ENCODE assay signal across 9 cellular contexts in the genomic region with DNA sequence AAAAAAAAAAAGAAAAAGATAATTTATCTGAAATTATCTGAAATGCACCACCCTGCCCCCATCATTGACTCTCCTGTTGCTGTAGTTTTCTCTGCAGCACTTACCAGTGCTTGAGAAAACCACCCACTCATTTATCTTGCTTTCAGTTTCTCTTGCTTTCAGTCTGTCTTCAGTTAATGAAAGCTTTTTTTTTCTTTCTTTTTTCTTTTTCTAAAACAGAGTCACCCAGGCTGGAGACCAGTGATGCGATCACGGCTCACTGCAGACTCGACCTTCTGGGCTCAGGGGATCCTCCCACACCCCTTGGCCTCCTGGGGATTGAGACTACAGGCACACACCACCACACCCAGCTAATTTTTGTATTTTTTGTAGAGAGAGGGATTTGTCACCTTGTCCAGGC. TPM values are rescaled to one million over a fixed set of nuclear protein-coding genes. Genes with fewer than 3 reads are reported as not detected.
A peak's percentile ranks its signal among the peaks of the same experiment; 100 is the strongest.
DNase-seq lines count a peak whose midpoint lies in the region; ATAC-seq and TF ChIP-seq lines count a peak whose summit lies in the region.
"Had no signal": no experiment of that assay in that cellular context is flagged by ENCODE, and none has a peak within 500 bp of the region (broad histone marks: within the 10 kb centered on the region; RNA-seq: fewer than 3 reads in every experiment).

No MANE protein-coding gene starts in this region.

- no peaks in the 10 kb centered on the region for H3K9me3 ChIP-seq in left ventricle myocardium inferior (replicated peaks)
- H3K9me3 ChIP-seq: thyroid gland had no signal

- no peak for TF ChIP-seq CTCF in left ventricle myocardium inferior (IDR thresholded peaks at IDR 0.05; ENCODE audit: borderline replicate concordance)

- H3K4me1 ChIP-seq in left ventricle myocardium inferior = peaks cover 11% of the 10 kb centered on the region

- DNase-seq in erythroblast (lab: John Stamatoyannopoulos, UW) (peak; percentile 59 to 72), left ventricle myocardium inferior (no peak), hypothalamus (lab: John Stamatoyannopoulos, UW) (no peak), NCI-H2171 treated with DMSO at 0.1 percent for 48 hours (lab: John Stamatoyannopoulos, UW) (no peak)

- ATAC-seq in GM18508 (IDR thresholded peaks at IDR 0.05; ENCODE audit: insufficient read depth, unreplicated experiment) (peak; percentile 63), HG02678 (IDR thresholded peaks at IDR 0.05; ENCODE audit: unreplicated experiment) (peak; percentile 77), SK-N-SH treated with all-trans-retinoic acid at 6 μM for 48 hours (no peak)

- no peak overlapping the region for H3K27ac ChIP-seq in left ventricle myocardium inferior (replicated peaks)

- H3K4me3 ChIP-seq in left ventricle myocardium inferior = no peak overlapping the region
- H3K4me3 ChIP-seq: thyroid gland had no signal

- peaks cover 22% of the 10 kb centered on the region for H3K27me3 ChIP-seq in left ventricle myocardium inferior (ENCODE audit: low read depth)
- H3K27me3 ChIP-seq: thyroid gland had no signal

- intact Hi-C loops in left ventricle myocardium inferior (cut with micrococcal nuclease) = no loop called here

- H3K36me3 ChIP-seq in left ventricle myocardium inferior = no peaks in the 10 kb centered on the region
- H3K36me3 ChIP-seq: thyroid gland had no signal

- TF ChIP-seq POLR2A in Raji (IDR thresholded peaks at IDR 0.05; ENCODE audit: insufficient read depth, low read depth, low read length) (0 out of 2 replicates have a peak, but pooled peaks have one; percentile 26), erythroblast (IDR thresholded peaks at IDR 0.05; ENCODE audit: low read length) (no peak)

TF ChIP-seq in SK-N-SH treated with all-trans-retinoic acid at 6 μM for 48 hours, 23 proteins besides CTCF, POLR2A, EP300 and RAD21:
- TF ChIP-seq ESRRG (CRISPR knock-in tag; IDR thresholded peaks at IDR 0.05) (no peak), RARB (CRISPR knock-in tag; IDR thresholded peaks at IDR 0.05) (no peak), ZFP30 (CRISPR knock-in tag; IDR thresholded peaks at IDR 0.05) (no peak), ISL1 (CRISPR knock-in tag; IDR thresholded peaks at IDR 0.05) (no peak), ZC3H10 (CRISPR knock-in tag; IDR thresholded peaks at IDR 0.05) (no peak), ZNF565 (CRISPR knock-in tag; conservative IDR thresholded peaks at IDR 0.05; ENCODE audit: low read depth) (no peak), TOX (CRISPR knock-in tag; IDR thresholded peaks at IDR 0.05; ENCODE audit: borderline replicate concordance) (no peak), BACH2 (CRISPR knock-in tag; IDR thresholded peaks at IDR 0.05; ENCODE audit: borderline replicate concordance) (no peak)
- TF ChIP-seq, protein P1, sequence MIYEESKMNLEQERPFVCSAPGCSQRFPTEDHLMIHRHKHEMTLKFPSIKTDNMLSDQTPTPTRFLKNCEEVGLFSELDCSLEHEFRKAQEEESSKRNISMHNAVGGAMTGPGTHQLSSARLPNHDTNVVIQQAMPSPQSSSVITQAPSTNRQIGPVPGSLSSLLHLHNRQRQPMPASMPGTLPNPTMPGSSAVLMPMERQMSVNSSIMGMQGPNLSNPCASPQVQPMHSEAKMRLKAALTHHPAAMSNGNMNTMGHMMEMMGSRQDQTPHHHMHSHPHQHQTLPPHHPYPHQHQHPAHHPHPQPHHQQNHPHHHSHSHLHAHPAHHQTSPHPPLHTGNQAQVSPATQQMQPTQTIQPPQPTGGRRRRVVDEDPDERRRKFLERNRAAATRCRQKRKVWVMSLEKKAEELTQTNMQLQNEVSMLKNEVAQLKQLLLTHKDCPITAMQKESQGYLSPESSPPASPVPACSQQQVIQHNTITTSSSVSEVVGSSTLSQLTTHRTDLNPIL (CRISPR knock-in tag; IDR thresholded peaks at IDR 0.05; ENCODE audit: low read depth) = no peak
- TF ChIP-seq, protein P2, sequence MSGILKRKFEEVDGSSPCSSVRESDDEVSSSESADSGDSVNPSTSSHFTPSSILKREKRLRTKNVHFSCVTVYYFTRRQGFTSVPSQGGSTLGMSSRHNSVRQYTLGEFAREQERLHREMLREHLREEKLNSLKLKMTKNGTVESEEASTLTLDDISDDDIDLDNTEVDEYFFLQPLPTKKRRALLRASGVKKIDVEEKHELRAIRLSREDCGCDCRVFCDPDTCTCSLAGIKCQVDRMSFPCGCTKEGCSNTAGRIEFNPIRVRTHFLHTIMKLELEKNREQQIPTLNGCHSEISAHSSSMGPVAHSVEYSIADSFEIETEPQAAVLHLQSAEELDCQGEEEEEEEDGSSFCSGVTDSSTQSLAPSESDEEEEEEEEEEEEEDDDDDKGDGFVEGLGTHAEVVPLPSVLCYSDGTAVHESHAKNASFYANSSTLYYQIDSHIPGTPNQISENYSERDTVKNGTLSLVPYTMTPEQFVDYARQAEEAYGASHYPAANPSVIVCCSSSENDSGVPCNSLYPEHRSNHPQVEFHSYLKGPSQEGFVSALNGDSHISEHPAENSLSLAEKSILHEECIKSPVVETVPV (CRISPR knock-in tag; IDR thresholded peaks at IDR 0.05) = no peak

RNA-seq across cellular contexts. Expression of a gene that starts 4.3 kb away (rescaled TPM):
- 3.1 TPM for total RNA-seq in left ventricle myocardium inferior

RNA-seq across cellular contexts. Expression of a gene that starts 15.5 kb away (rescaled TPM):
- 5.5 TPM for total RNA-seq in left ventricle myocardium inferior

RNA-seq across cellular contexts. Expression of a gene that starts 22.7 kb away (rescaled TPM):
- total RNA-seq in left ventricle myocardium inferior = 33.1 TPM

RNA-seq across cellular contexts. Expression of a gene that starts 43.1 kb away (rescaled TPM):
- total RNA-seq in left ventricle myocardium inferior = 133 TPM

RNA-seq across cellular contexts. Expression of a gene that starts 52.8 kb away (rescaled TPM):
- total RNA-seq in left ventricle myocardium inferior = 167 TPM

Comparison
In these comparisons a context has a peak if more than half of its experiments do, and no peak if none do; other contexts are left out.
1. DNase-seq: peak in erythroblast (2 of 2); none in left ventricle myocardium inferior (single experiment), hypothalamus (0 of 51) and NCI-H2171 treated with DMSO at 0.1 percent for 48 hours (single experiment).